ENCODE assay signal across 8 cellular contexts in genomic region chr9:112867275-112867991, GRCh38. TPM values are rescaled to one million over a fixed set of nuclear protein-coding genes. Genes with fewer than 3 reads are reported as not detected.
DNase-seq lines count a peak whose midpoint lies in the region; ATAC-seq and TF ChIP-seq lines count a peak whose summit lies in the region.

No MANE protein-coding gene starts in this region.

- H3K9me2 ChIP-seq in GM23248 (ENCODE audit: insufficient read depth), result no peaks in the 10 kb centered on the region
- no peaks in the 10 kb centered on the region for H3K9me2 ChIP-seq in PC-3 (replicated peaks; ENCODE audit: low read length)

- H3K4me1 ChIP-seq in GM23248 (ENCODE audit: insufficient read depth) (peaks cover 22% of the 10 kb centered on the region), PC-3 (ENCODE audit: insufficient read depth, low read length) (peaks cover 36% of the 10 kb centered on the region)

- POLR2A ChIA-PET in PC-3 (lab: Charles Lee; ENCODE audit: unreplicated experiment), result interaction anchor here (0.7 kb wide), 1 partner anchor 18 kb away, joined by 23 read pairs; no protein-coding TSS in a partner anchor

- no peaks in the 10 kb centered on the region for H3K9me3 ChIP-seq in GM23248 (ENCODE audit: low read depth)
- H3K9me3 ChIP-seq in PC-3 (ENCODE audit: low read length), result no peaks in the 10 kb centered on the region

- peak overlapping the region; percentile 71 to 74 for H3K27ac Mint-ChIP-seq in effector memory CD8-positive, alpha-beta T cell

- no peaks in the 10 kb centered on the region for H3K27me3 Mint-ChIP-seq in effector memory CD8-positive, alpha-beta T cell

- peaks cover 19% of the 10 kb centered on the region for H3K36me3 Mint-ChIP-seq in effector memory CD8-positive, alpha-beta T cell (ENCODE audit: insufficient read depth)

- H3K27me3 ChIP-seq in GM23248 (replicated peaks; ENCODE audit: insufficient read depth) (no peaks in the 10 kb centered on the region), PC-3 (ENCODE audit: low read length) (no peaks in the 10 kb centered on the region)

- H3K27ac ChIP-seq in GM23248, result peak overlapping the region; percentile 59
- H3K27ac ChIP-seq in PC-3 (ENCODE audit: low read length), result peak overlapping the region; percentile 100

- H3K4me1 Mint-ChIP-seq in effector memory CD8-positive, alpha-beta T cell (ENCODE audit: low read depth in 2 of 2), result peaks cover 4 to 8% of the 10 kb centered on the region in 2 donors

- CTCF ChIA-PET in PC-3 (lab: Charles Lee), result no interaction called here

- no peak for TF ChIP-seq CTCF in PC-3 (conservative IDR thresholded peaks at IDR 0.05; ENCODE audit: low read depth, low read length)

- ATAC-seq in PC-3 (peak; percentile 65), HG02973 (IDR thresholded peaks at IDR 0.05; ENCODE audit: unreplicated experiment) (no peak), HG02884 (IDR thresholded peaks at IDR 0.05; ENCODE audit: unreplicated experiment) (no peak)
- ATAC-seq in effector memory CD8-positive, alpha-beta T cell (replicated peaks), result no peak

- no peaks in the 10 kb centered on the region for H4K20me1 ChIP-seq in GM23248 (ENCODE audit: insufficient read depth)
- H4K20me1 ChIP-seq in PC-3 (ENCODE audit: low read length), result no peaks in the 10 kb centered on the region

- H3K9ac ChIP-seq in GM23248 (no peak overlapping the region), PC-3 (ENCODE audit: low read length) (peak overlapping the region; percentile 87)

- DNase-seq in GM23248 (peak; percentile 88), PC-3 (peak; percentile 92), renal cortical epithelial cell (ENCODE audit: low read depth) (peak; percentile 88), SKM-1 (lab: John Stamatoyannopoulos, UW; ENCODE audit: unreplicated experiment) (no peak)
- no peak for DNase-seq in effector memory CD8-positive, alpha-beta T cell
- no peak for DNase-seq in NK-92 treated with Interleukin-12 subunit alpha and Interleukin-12 subunit beta, amount 100 ng/mL, for 24 hours (lab: John Stamatoyannopoulos, UW)

- H3F3A ChIP-seq in GM23248 (ENCODE audit: insufficient read depth) (peaks cover 21% of the 10 kb centered on the region), PC-3 (ENCODE audit: low read length, unreplicated experiment) (peaks cover 11% of the 10 kb centered on the region)

- H2AFZ ChIP-seq in GM23248 (peak overlapping the region; percentile 53), PC-3 (ENCODE audit: low read length) (peak overlapping the region; percentile 54; the same call in 1 of the 2 replicates)

- H3K4me2 ChIP-seq in GM23248 (ENCODE audit: unreplicated experiment) (no peak overlapping the region), PC-3 (ENCODE audit: low read length) (peak overlapping the region; percentile 87)

- in situ Hi-C loops in GM23248 (cut with MboI), result no loop called here

- no TSS peak for BruUV-seq in PC-3 (replicated peaks; lab: Mats Ljungman, UMichigan)

- WGBS in GM23248 (ENCODE audit: low coverage in 1 of 2, low lambda C conversion rate in 2 of 2, missing lambda C conversion rate in 2 of 2), 2 experiments, result 38 to 50% methylated on average over 1 to 3 of the region's 3 CpGs

- H3K4me3 ChIP-seq in GM23248 (no peak overlapping the region), PC-3 (ENCODE audit: low read length) (peak overlapping the region; percentile 59)

- no peaks in the 10 kb centered on the region for H3K9me3 Mint-ChIP-seq in effector memory CD8-positive, alpha-beta T cell

- H3K79me2 ChIP-seq in GM23248 (ENCODE audit: insufficient read depth) (peaks cover 5% of the 10 kb centered on the region; the same call in 1 of the 2 replicates), PC-3 (ENCODE audit: low read length) (no peaks in the 10 kb centered on the region)

- H3K4me3 Mint-ChIP-seq in effector memory CD8-positive, alpha-beta T cell, result no peak overlapping the region

- intact Hi-C loops in PC-3 (cut with micrococcal nuclease), result loop anchor here (1.0 kb wide), 1 partner anchor 36 kb away; no protein-coding TSS in a partner anchor

- H3K36me3 ChIP-seq in GM23248 (ENCODE audit: low read depth) (peaks cover 15% of the 10 kb centered on the region), PC-3 (ENCODE audit: low read depth, low read length) (no peaks in the 10 kb centered on the region)

RNA-seq across cellular contexts. Expression of gene SLC46A2, which starts 23.2 kb away (rescaled TPM):
- total RNA-seq in GM23248 (2014; rRNA removed; shearing (Covaris generic)), result not detected in 2 replicates
- 0.10 TPM in 1 of 2 replicates, not detected in the other for polyA plus RNA-seq in GM23248 (2016; fragmentation: Nextera tagmentation; extraction: Ambion mirVana)
- not detected in 2 replicates for total RNA-seq in PC-3 (2014; rRNA removed)
- not detected in 2 replicates for total RNA-seq in renal cortical epithelial cell

Comparison
In these comparisons a context has a peak if more than half of its experiments do, and no peak if none do; other contexts are left out.
1. DNase-seq: peak in GM23248 (single experiment), PC-3 (single experiment) and renal cortical epithelial cell (single experiment); none in effector memory CD8-positive, alpha-beta T cell (0 of 3), NK-92 treated with Interleukin-12 subunit alpha and Interleukin-12 subunit beta, amount 100 ng/mL, for 24 hours (single experiment) and SKM-1 (single experiment).